12 cellular contexts compared by ENCODE assay signal in genomic region chr12:47734725-47735480, GRCh38. TPM values are rescaled to one million over a fixed set of nuclear protein-coding genes. Genes with fewer than 3 reads are reported as not detected.
A peak's percentile ranks its signal among the peaks of the same experiment; 100 is the strongest.
DNase-seq lines count a peak whose midpoint lies in the region; ATAC-seq, FAIRE-seq and TF ChIP-seq lines count a peak whose summit lies in the region.
"Had no signal": no experiment of that assay in that cellular context is flagged by ENCODE, and none has a peak within 500 bp of the region (broad histone marks: within the 10 kb centered on the region; RNA-seq: fewer than 3 reads in every experiment).

No MANE protein-coding gene starts in this region.

- no peaks in the 10 kb centered on the region for H3K9me3 Mint-ChIP-seq in neural progenitor cell
- no peaks in the 10 kb centered on the region for H3K9me3 Mint-ChIP-seq in natural killer cell

- H4K20me1 ChIP-seq in neural progenitor cell (ENCODE audit: low read depth): no peaks in the 10 kb centered on the region

- DNase-seq in NCI-H1417 (lab: John Stamatoyannopoulos, UW) (peak in 2 of 3 experiments; percentile 36 to 70), NCI-H1417 treated with DMSO at 0.1 percent for 48 hours (lab: John Stamatoyannopoulos, UW) (no peak), globus pallidus (ENCODE audit: low spot score) (peak; percentile 77), neural progenitor cell (ENCODE audit: low spot score) (peak; percentile 44), transverse colon (no peak), natural killer cell (no peak), H54 (ENCODE audit: insufficient read length, low spot score) (no peak)
- DNase-seq in NK-92 treated with Interleukin-12 subunit alpha and Interleukin-12 subunit beta, amount 100 ng/mL, for 24 hours (lab: John Stamatoyannopoulos, UW): no peak
- DNase-seq: 8988T, DMS79 treated with DMSO at 0.1 percent for 48 hours, NCI-H510A treated with DMSO at 0.1 percent for 48 hours had no signal

- in situ Hi-C loops in transverse colon (cut with MboI; ENCODE audit: low pct_ligation_motif_present in 1 of 4, low pct_unique_long_range_greater_than_20kb in 1 of 4, low sequenced_read_pairs in 3 of 4): loop anchor here in 2 of 4 donors (25.0 kb wide), 2 partner anchors 102 to 227 kb away; partner anchors contain the start of gene TMEM106C (in 1 of the 2)

- peak overlapping the region; percentile 95 for H3K27ac Mint-ChIP-seq in neural progenitor cell
- peak overlapping the region in 1 of 2 donors; percentile 48 for H3K27ac Mint-ChIP-seq in natural killer cell

- H2AFZ ChIP-seq in neural progenitor cell (replicated peaks): peak overlapping the region; percentile 82

- ATAC-seq in natural killer cell: no peak

- H3K4me2 ChIP-seq in neural progenitor cell: peak overlapping the region; percentile 51

- intact Hi-C loops in transverse colon (cut with DNase I; ENCODE audit: low total_unique reads) (no loop called here), natural killer cell (cut with micrococcal nuclease) (no loop called here)

- H3K27me3 ChIP-seq in neural progenitor cell: no peaks in the 10 kb centered on the region
- H3K27me3 ChIP-seq in transverse colon: no peaks in the 10 kb centered on the region

- H3K9me3 ChIP-seq in neural progenitor cell (ENCODE audit: low read depth) (no peaks in the 10 kb centered on the region), transverse colon (no peaks in the 10 kb centered on the region)

- H3K4me3 ChIP-seq in neural progenitor cell (no peak overlapping the region), transverse colon (no peak overlapping the region)

- peaks cover 4% of the 10 kb centered on the region for H3K27me3 Mint-ChIP-seq in neural progenitor cell (ENCODE audit: insufficient read depth, low read depth)
- peaks cover 0 to 4% of the 10 kb centered on the region in 2 donors for H3K27me3 Mint-ChIP-seq in natural killer cell (ENCODE audit: low read depth in 2 of 2)

- H3K9ac ChIP-seq in neural progenitor cell: no peak overlapping the region

- peaks cover 13% of the 10 kb centered on the region for H3K4me1 ChIP-seq in neural progenitor cell
- H3K4me1 ChIP-seq in transverse colon: peaks cover 22 to 35% (median 26%) of the 10 kb centered on the region in 4 donors

- no peaks in the 10 kb centered on the region for H3K36me3 Mint-ChIP-seq in neural progenitor cell
- no peaks in the 10 kb centered on the region for H3K36me3 Mint-ChIP-seq in natural killer cell

- no peak for TF ChIP-seq EP300 in transverse colon (IDR thresholded peaks at IDR 0.05; ENCODE audit: low read depth)

- H3K4me3 Mint-ChIP-seq in neural progenitor cell (no peak overlapping the region), natural killer cell (no peak overlapping the region)

- TF ChIP-seq POLR2A in transverse colon (IDR thresholded peaks at IDR 0.05) (no peak), H54 (IDR thresholded peaks at IDR 0.05; ENCODE audit: low read depth, low read length) (no peak)

- H3K27ac ChIP-seq in neural progenitor cell (no peak overlapping the region), transverse colon (peak overlapping the region; percentile 74 to 85 (median 77))
- H3K27ac ChIP-seq: epithelial cell of prostate had no signal

- no peak for FAIRE-seq in H54 (lab: Jason Lieb, UNC)

- no peaks in the 10 kb centered on the region for H3F3A ChIP-seq in neural progenitor cell (ENCODE audit: low read depth)

- TF ChIP-seq CTCF in neural progenitor cell (IDR thresholded peaks at IDR 0.05) (no peak), transverse colon (IDR thresholded peaks at IDR 0.05) (no peak), natural killer cell (IDR thresholded peaks at IDR 0.05) (no peak)

- 51 to 82% methylated on average over 2 to 12 of the region's 12 CpGs for WGBS in transverse colon (ENCODE audit: low coverage in 1 of 2), 2 donors

- H3K36me3 ChIP-seq in neural progenitor cell: no peaks in the 10 kb centered on the region
- no peaks in the 10 kb centered on the region for H3K36me3 ChIP-seq in transverse colon

- no peaks in the 10 kb centered on the region for H3K79me2 ChIP-seq in neural progenitor cell (ENCODE audit: low read depth)

- H3K4me1 Mint-ChIP-seq in neural progenitor cell: peaks cover 26% of the 10 kb centered on the region
- peaks cover 6 to 10% of the 10 kb centered on the region in 2 donors for H3K4me1 Mint-ChIP-seq in natural killer cell

RNA-seq across cellular contexts. Expression of gene ENDOU, which starts 9.6 kb away (rescaled TPM):
- total RNA-seq in neural progenitor cell (ENCODE audit: low replicate concordance) (not detected in 2 replicates), transverse colon (under 1 TPM in 1 of 4 donors, not detected in 3; 0.32 TPM), natural killer cell (under 1 TPM; 0.20 to 0.41 (median 0.24) TPM)

RNA-seq across cellular contexts. Expression of gene RAPGEF3, which starts 23.8 kb away (rescaled TPM):
- total RNA-seq in neural progenitor cell (ENCODE audit: low replicate concordance) (0.58 and 1.2 TPM in 2 replicates), transverse colon (10 to 100 TPM in 2 of 4 donors, 1 to 10 TPM in 2; 8.1 to 51.7 (median 24.6) TPM), natural killer cell (under 1 TPM; 0.23 to 0.73 (median 0.49) TPM)

RNA-seq across cellular contexts. Expression of gene RPAP3, which starts 29.1 kb away (rescaled TPM):
- total RNA-seq in neural progenitor cell (ENCODE audit: low replicate concordance) (42.7 and 61.9 TPM in 2 replicates), transverse colon (10 to 100 TPM in 1 of 4 donors, 1 to 10 TPM in 3; 8.1 to 16.0 (median 9.3) TPM), natural killer cell (10 to 100 TPM; 22.8 to 35.8 (median 24.8) TPM)

RNA-seq across cellular contexts. Expression of gene SLC48A1, which starts 38.1 kb away (rescaled TPM):
- total RNA-seq in neural progenitor cell (ENCODE audit: low replicate concordance) (8.3 and 16.7 TPM in 2 replicates), transverse colon (10 to 100 TPM; 19.9 to 76.7 (median 23.1) TPM), natural killer cell (1 to 10 TPM; 2.0 to 4.4 (median 3.4) TPM)

Comparison
In these comparisons a context has a peak if more than half of its experiments do, and no peak if none do; other contexts are left out.
1. DNase-seq: peak in NCI-H1417 (2 of 3), globus pallidus (single experiment) and neural progenitor cell (single experiment); none in NCI-H1417 treated with DMSO at 0.1 percent for 48 hours (single experiment), transverse colon (single experiment), natural killer cell (single experiment), H54 (single experiment) and NK-92 treated with Interleukin-12 subunit alpha and Interleukin-12 subunit beta, amount 100 ng/mL, for 24 hours (single experiment).